Comparison of ENCODE assay signal across 32 cellular contexts in the genomic region with DNA sequence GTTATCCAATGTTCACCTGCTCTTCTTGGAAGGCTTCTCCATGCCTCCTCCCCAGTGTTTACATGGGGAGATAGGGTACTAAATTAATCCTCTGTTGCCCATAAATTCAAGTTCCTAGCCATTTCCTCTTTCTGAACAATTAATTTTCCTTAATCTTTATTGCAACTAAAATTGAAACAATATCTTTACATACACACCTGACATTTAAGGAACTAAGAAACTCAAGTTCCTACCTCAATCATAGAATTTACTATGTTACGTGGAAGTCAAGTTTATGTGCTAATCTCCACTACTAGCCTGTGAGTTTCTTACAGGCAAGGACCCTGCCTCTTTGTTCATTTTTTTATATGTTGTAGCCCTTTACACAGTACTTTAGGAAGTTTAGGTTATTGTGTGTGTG. TPM values are rescaled to one million over a fixed set of nuclear protein-coding genes. Genes with fewer than 3 reads are reported as not detected.
DNase-seq lines count a peak whose midpoint lies in the region; ATAC-seq, FAIRE-seq and TF ChIP-seq lines count a peak whose summit lies in the region.
"Had no signal": no experiment of that assay in that cellular context is flagged by ENCODE, and none has a peak within 500 bp of the region (broad histone marks: within the 10 kb centered on the region; RNA-seq: fewer than 3 reads in every experiment).

No MANE protein-coding gene starts in this region.

- H4K20me1 ChIP-seq in BLaER1 (no peaks in the 10 kb centered on the region), OCI-LY3 (ENCODE audit: insufficient read depth, low read length) (no peaks in the 10 kb centered on the region)

- 88% methylated on average over 1 of the region's 1 CpG; no CpG with 5 or more reads in 1 of the 2 experiments for WGBS in mesodermal cell (ENCODE audit: insufficient coverage in 2 of 2), 2 experiments
- WGBS in pancreas, 2 donors, result 95 to 100% methylated on average over 1 of the region's 1 CpG

- DNase-seq in frontal cortex (ENCODE audit: low spot score in 2 of 2) (no peak), pancreas (no peak)
- DNase-seq: activated CD4-positive, alpha-beta T cell treated with anti-CD3 and anti-CD28 coated beads, Interleukin-2, amount 50 U/mL, for 1 hour; activated gamma-delta T cell treated with Interleukin-2 at 50 U/mL for 16 hours; activated T-cell treated with anti-CD3 and anti-CD28 coated beads, Interleukin-2, amount 50 U/mL, for 4 hours; colonic mucosa; DMS153; effector CD4-positive, alpha-beta T cell; hypothalamus; KG1; MM.1S; NCI-H1436; NCI-H2081; NCI-H226; NCI-H526 treated with DMSO at 0.1 percent for 48 hours; nephron progenitor cell; NK-92 treated with Interleukin-12 subunit alpha and Interleukin-12 subunit beta, amount 100 ng/mL, for 24 hours; Peyer's patch; SHP77 treated with DMSO at 0.1 percent for 48 hours; T1000; testis had no signal

- H3K9me3 ChIP-seq in BLaER1 (no peaks in the 10 kb centered on the region), OCI-LY3 (ENCODE audit: insufficient read depth, low read length) (no peaks in the 10 kb centered on the region), mesodermal cell (ENCODE audit: control insufficient read depth, low read length) (no peaks in the 10 kb centered on the region), pancreas (no peaks in the 10 kb centered on the region)
- H3K9me3 ChIP-seq: A549, colonic mucosa, Peyer's patch, testis had no signal

- H3K9ac ChIP-seq in BLaER1 (no peak overlapping the region), OCI-LY3 (ENCODE audit: low read length) (no peak overlapping the region)

- no peak overlapping the region for H2AFZ ChIP-seq in OCI-LY3 (ENCODE audit: low read depth, low read length)

- intact Hi-C loops in pancreas (cut with DNase I), result no loop called here

- FAIRE-seq in frontal cortex (lab: Jason Lieb, UNC) (no peak), pancreas (lab: Jason Lieb, UNC) (no peak)
- FAIRE-seq: A549, astrocyte had no signal

- TF ChIP-seq CTCF in OCI-LY3 (IDR thresholded peaks at IDR 0.05; ENCODE audit: low read depth, low read length), result no peak
- no peak for TF ChIP-seq CTCF in pancreas (IDR thresholded peaks at IDR 0.05)

- H3K4me3 ChIP-seq in BLaER1 (no peak overlapping the region), OCI-LY3 (ENCODE audit: low read length) (peak overlapping the region; percentile 17; the same call in 1 of the 2 replicates), mesodermal cell (ENCODE audit: extremely low read depth, insufficient read depth, low read length, poor library complexity, severe bottlenecking) (no peak overlapping the region), pancreas (no peak overlapping the region)
- H3K4me3 ChIP-seq: A549, colonic mucosa, lung, Peyer's patch, testis had no signal

- H3K4me2 ChIP-seq in BLaER1, result peak overlapping the region; percentile 65
- H3K4me2 ChIP-seq in OCI-LY3 (ENCODE audit: low read length), result peak overlapping the region; percentile 53
- H3K4me2 ChIP-seq: A549 had no signal

- no peaks in the 10 kb centered on the region for H3K79me2 ChIP-seq in OCI-LY3 (ENCODE audit: low read length)

- H3K36me3 ChIP-seq in BLaER1 (no peaks in the 10 kb centered on the region), OCI-LY3 (replicated peaks; ENCODE audit: low read depth, low read length) (no peaks in the 10 kb centered on the region), mesodermal cell (ENCODE audit: control insufficient read depth, insufficient read depth, low read length) (no peaks in the 10 kb centered on the region), pancreas (no peaks in the 10 kb centered on the region)
- H3K36me3 ChIP-seq: colonic mucosa, Peyer's patch had no signal

- H3K27me3 ChIP-seq in BLaER1 (no peaks in the 10 kb centered on the region), OCI-LY3 (ENCODE audit: low read depth, low read length) (peaks cover 22% of the 10 kb centered on the region), pancreas (no peaks in the 10 kb centered on the region)
- H3K27me3 ChIP-seq: colonic mucosa, Peyer's patch, testis had no signal

- H3K4me1 ChIP-seq in BLaER1, result peaks cover 42% of the 10 kb centered on the region
- H3K4me1 ChIP-seq in OCI-LY3 (ENCODE audit: low read length), result peaks cover 35% of the 10 kb centered on the region
- H3K4me1 ChIP-seq in mesodermal cell (ENCODE audit: control insufficient read depth, insufficient read depth, low read length, poor library complexity, severe bottlenecking), result no peaks in the 10 kb centered on the region
- no peaks in the 10 kb centered on the region for H3K4me1 ChIP-seq in pancreas
- H3K4me1 ChIP-seq: A549, colonic mucosa, testis had no signal

- H3K27ac ChIP-seq in BLaER1 (peak overlapping the region; percentile 18; the same call in 1 of the 2 replicates), OCI-LY3 (ENCODE audit: low read length) (no peak overlapping the region), mesodermal cell (ENCODE audit: low read depth, low read length, severe bottlenecking) (peak overlapping the region; percentile 43), pancreas (no peak overlapping the region)
- H3K27ac ChIP-seq: A549, colonic mucosa, epithelial cell of prostate, testis had no signal

- ATAC-seq in GM18868 (IDR thresholded peaks at IDR 0.05; ENCODE audit: unreplicated experiment) (peak; percentile 33), HG02970 (IDR thresholded peaks at IDR 0.05; ENCODE audit: low FRiP score, unreplicated experiment) (no peak), HG03460 (IDR thresholded peaks at IDR 0.05; ENCODE audit: unreplicated experiment) (no peak), pancreas (no peak)
- ATAC-seq: A549; activated T-cell treated with anti-CD3 and anti-CD28 coated beads, Interleukin-2, amount 50 U/mL, for 4 hours; WTC11 had no signal

RNA-seq across cellular contexts. Expression of gene ADRB2, which starts 10.1 kb away (rescaled TPM):
- 1.5 TPM for polyA plus RNA-seq in mesodermal cell (2013, experiment 1 of 2)
- 0.71 TPM for polyA plus RNA-seq in mesodermal cell (2013, experiment 2 of 2)
- 0.82 TPM for total RNA-seq in frontal cortex
- 1 to 10 TPM in 1 of 6 donors, under 1 TPM in 5; 0.09 to 1.1 (median 0.40) TPM for total RNA-seq in pancreas
- under 1 TPM; 0.42 to 0.70 TPM for polyA plus RNA-seq in pancreas

Comparison
In these comparisons a context has a peak if more than half of its experiments do, and no peak if none do; other contexts are left out.
1. H3K27ac ChIP-seq: peak in BLaER1 (single experiment) and mesodermal cell (single experiment); none in OCI-LY3 (single experiment) and pancreas (0 of 4).